18 cellular contexts compared by ENCODE assay signal in genomic region chr6:44250718-44251123, GRCh38. TPM values are rescaled to one million over a fixed set of nuclear protein-coding genes. Genes with fewer than 3 reads are reported as not detected.
DNase-seq lines count a peak whose midpoint lies in the region; ATAC-seq, FAIRE-seq and TF ChIP-seq lines count a peak whose summit lies in the region.
"Had no signal": no experiment of that assay in that cellular context is flagged by ENCODE, and none has a peak within 500 bp of the region (broad histone marks: within the 10 kb centered on the region; RNA-seq: fewer than 3 reads in every experiment).

No MANE protein-coding gene starts in this region.

- H3K27ac ChIP-seq in K562 (ENCODE audit: extremely low read depth, low read depth, low read length) = peak overlapping the region; percentile 16; the same call in 1 of the 3 replicates
- H3K27ac ChIP-seq in smooth muscle cell (ENCODE audit: low read depth) = peak overlapping the region; percentile 62
- H3K27ac ChIP-seq in mesendoderm (ENCODE audit: low read depth, low read length) = no peak overlapping the region

- BruUV-seq in K562 (replicated peaks; lab: Mats Ljungman, UMichigan) = no TSS peak

- FAIRE-seq in K562 (lab: Jason Lieb, UNC) (no peak), HTR-8/SVneo (lab: Jason Lieb, UNC) (no peak)
- FAIRE-seq: GM18507 had no signal

- no peak overlapping the region for H2BK120ac ChIP-seq in mesendoderm (ENCODE audit: low read depth, low read length)

- H3K79me1 ChIP-seq in mesendoderm (ENCODE audit: low read length) = peaks cover 17% of the 10 kb centered on the region

- H4K20me1 ChIP-seq in K562 (replicated peaks; ENCODE audit: control insufficient read depth, insufficient read depth, low read length) (peaks cover 84% of the 10 kb centered on the region), smooth muscle cell (ENCODE audit: low read depth) (peaks cover 88% of the 10 kb centered on the region)

- H3K36me3 Mint-ChIP-seq in activated naive CD4-positive, alpha-beta T cell treated with anti-CD3 and anti-CD28 coated beads for 36 hours (ENCODE audit: low read depth) = peaks cover 71% of the 10 kb centered on the region

- H3K27me3 ChIP-seq in MG63 (no peaks in the 10 kb centered on the region), K562 (ENCODE audit: control insufficient read depth in 2 of 2, insufficient read depth in 2 of 2, low read length in 2 of 2) (no peaks in the 10 kb centered on the region), smooth muscle cell (ENCODE audit: low read depth) (no peaks in the 10 kb centered on the region), mesendoderm (ENCODE audit: insufficient read depth, low read length, poor library complexity) (no peaks in the 10 kb centered on the region)

- H3K4me2 ChIP-seq in K562 (ENCODE audit: insufficient read depth, low read length) (peak overlapping the region; percentile 39), smooth muscle cell (no peak overlapping the region), mesendoderm (ENCODE audit: low read length) (no peak overlapping the region)

- 56% methylated on average over 3 of the region's 3 CpGs for WGBS in K562 (ENCODE audit: insufficient coverage, low coverage, missing lambda C conversion rate)
- WGBS in smooth muscle cell (ENCODE audit: low lambda C conversion rate) = 93% methylated on average over 3 of the region's 3 CpGs
- WGBS in mesendoderm (ENCODE audit: extremely low coverage, insufficient coverage, low lambda C conversion rate) = no CpG with 5 or more reads among the region's 3 CpGs

- no peak for DNase-seq in activated naive CD4-positive, alpha-beta T cell treated with anti-CD3 and anti-CD28 coated beads for 36 hours
- no peak for DNase-seq in activated naive CD4-positive, alpha-beta T cell treated with Interleukin-2 at 50 U/mL for 16 hours
- DNase-seq in MG63 = no peak
- DNase-seq in K562 (ENCODE audit: extremely low read depth in 1 of 4, low spot score in 3 of 4) = no peak
- no peak for DNase-seq in smooth muscle cell (lab: John Stamatoyannopoulos, UW; ENCODE audit: unreplicated experiment)
- no peak for DNase-seq in HTR-8/SVneo (ENCODE audit: insufficient read length, low spot score)
- no peak for DNase-seq in mesendoderm
- DNase-seq: H7; NCI-H1048; NCI-H2171 treated with DMSO at 0.1 percent for 48 hours; OCI-M1; posterior cingulate gyrus; stimulated activated CD8-positive, alpha-beta memory T cell treated with anti-CD3 and anti-CD28 coated beads, Interleukin-4, amount 100 ng/mL, for 48 hours had no signal

- no peak overlapping the region for H3K4ac ChIP-seq in mesendoderm (ENCODE audit: low read depth, low read length)

- H2AFZ ChIP-seq in K562 (ENCODE audit: low read depth, low read length) (no peak overlapping the region), smooth muscle cell (ENCODE audit: low read depth) (no peak overlapping the region)

- H3K36me3 ChIP-seq in MG63 = peaks cover 88% of the 10 kb centered on the region
- peaks cover 87% of the 10 kb centered on the region for H3K36me3 ChIP-seq in K562 (ENCODE audit: control insufficient read depth, insufficient read depth, low read length)
- H3K36me3 ChIP-seq in smooth muscle cell (ENCODE audit: low read depth) = peaks cover 35% of the 10 kb centered on the region
- H3K36me3 ChIP-seq in mesendoderm (ENCODE audit: control insufficient read depth, insufficient read depth, low read length) = peaks cover 45% of the 10 kb centered on the region

- ATAC-seq in K562 = no peak
- no peak for ATAC-seq in esophagus mucosa

- intact Hi-C loops in activated naive CD4-positive, alpha-beta T cell treated with anti-CD3 and anti-CD28 coated beads for 36 hours (cut with micrococcal nuclease) = no loop called here
- intact Hi-C loops in K562 (cut with micrococcal nuclease) = no loop called here

- H2BK5ac ChIP-seq in mesendoderm (ENCODE audit: low read length) = no peak overlapping the region

- no peak overlapping the region for H4K5ac ChIP-seq in mesendoderm (ENCODE audit: low read length)

- peak overlapping the region; percentile 97 for H3K27ac Mint-ChIP-seq in activated naive CD4-positive, alpha-beta T cell treated with anti-CD3 and anti-CD28 coated beads for 36 hours

- no peak overlapping the region for H2BK15ac ChIP-seq in mesendoderm (replicated peaks; ENCODE audit: low read depth)

- peak; percentile 24; the same call in 1 of the 2 replicates for TF ChIP-seq POLR2A in K562 (conservative IDR thresholded peaks at IDR 0.05)

- H3K4me1 ChIP-seq in K562 (replicated peaks in 1 of 2; ENCODE audit: control insufficient read depth in 2 of 2, insufficient read depth in 2 of 2, low read length in 2 of 2) = peaks cover 34 to 50% of the 10 kb centered on the region in 2 experiments
- H3K4me1 ChIP-seq in smooth muscle cell (ENCODE audit: low read depth) = peaks cover 22% of the 10 kb centered on the region
- peaks cover 6% of the 10 kb centered on the region for H3K4me1 ChIP-seq in mesendoderm (ENCODE audit: control insufficient read depth, low read depth, low read length)

- H3K79me2 ChIP-seq in K562 (ENCODE audit: control insufficient read depth, insufficient read depth, low read length) (peaks cover 68% of the 10 kb centered on the region), smooth muscle cell (ENCODE audit: low read depth) (peaks cover 72% of the 10 kb centered on the region), mesendoderm (ENCODE audit: control insufficient read depth, insufficient read depth, low read length) (peaks cover 53% of the 10 kb centered on the region)

- no peak overlapping the region for H3K56ac ChIP-seq in mesendoderm (ENCODE audit: low read length)

- no peak overlapping the region for H3K18ac ChIP-seq in mesendoderm (ENCODE audit: low read length)

- no peak overlapping the region for H3K23ac ChIP-seq in mesendoderm (ENCODE audit: low read length)

- no peak overlapping the region for H2AK5ac ChIP-seq in mesendoderm (ENCODE audit: low read length)

- POLR2A ChIA-PET in K562 (lab: Yijun Ruan, JAX) = interaction anchor here (0.7 to 1.9 kb wide), 10 partner anchors 8 to 154 kb away, joined by 3 to 9 read pairs (median 4); partner anchors contain the start of gene SLC29A1

- peaks cover 69% of the 10 kb centered on the region for H3K4me1 Mint-ChIP-seq in activated naive CD4-positive, alpha-beta T cell treated with anti-CD3 and anti-CD28 coated beads for 36 hours (ENCODE audit: low read depth)

- TF ChIP-seq RAD21 in K562 (CRISPR knock-in tag; conservative IDR thresholded peaks at IDR 0.05 in 1 of 2, IDR thresholded peaks at IDR 0.05 in 1 of 2) = no peak

- H3K4me3 ChIP-seq in MG63 (peak overlapping the region; percentile 3), K562 (no peak overlapping the region; the same call in 1 of the 2 replicates), smooth muscle cell (no peak overlapping the region), mesendoderm (ENCODE audit: low read length) (no peak overlapping the region)

- CTCF ChIA-PET in activated naive CD4-positive, alpha-beta T cell treated with anti-CD3 and anti-CD28 coated beads for 36 hours (lab: Charles Lee) = interaction anchor here (0.6 to 0.7 kb wide), 3 partner anchors 12 to 157 kb away, joined by 3 read pairs; no protein-coding TSS in a partner anchor
- CTCF ChIA-PET in K562 (lab: Yijun Ruan, JAX; ENCODE audit: low intra/inter-chr PET ratio) = no interaction called here

- H4K8ac ChIP-seq in mesendoderm (ENCODE audit: low read depth, low read length) = no peak overlapping the region

- H3K27me3 Mint-ChIP-seq in activated naive CD4-positive, alpha-beta T cell treated with anti-CD3 and anti-CD28 coated beads for 36 hours (ENCODE audit: low read depth) = peaks cover 4% of the 10 kb centered on the region

- no peak overlapping the region for H3K9ac ChIP-seq in K562 (ENCODE audit: insufficient read depth in 1 of 2, low read depth in 2 of 2, low read length in 2 of 2)
- H3K9ac ChIP-seq in smooth muscle cell (ENCODE audit: low read depth) = no peak overlapping the region
- no peak overlapping the region for H3K9ac ChIP-seq in mesendoderm (ENCODE audit: low read length)

- no peaks in the 10 kb centered on the region for H3K9me3 Mint-ChIP-seq in activated naive CD4-positive, alpha-beta T cell treated with anti-CD3 and anti-CD28 coated beads for 36 hours
- H3K9me3 Mint-ChIP-seq: T-helper 1 cell treated with Interleukin-12 subunit alpha and Interleukin-12 subunit beta and Interleukin-4 antibody, amounts not matched to agents 30 μg/mL and 1 μg/mL, for 36 hours had no signal

- no peaks in the 10 kb centered on the region for H3K9me3 ChIP-seq in MG63
- H3K9me3 ChIP-seq in K562 (replicated peaks; ENCODE audit: control insufficient read depth, insufficient read depth, low read depth, low read length) = no peaks in the 10 kb centered on the region
- H3K9me3 ChIP-seq in smooth muscle cell (replicated peaks; ENCODE audit: low read depth) = no peaks in the 10 kb centered on the region

- no peak for TF ChIP-seq CTCF in K562 (IDR thresholded peaks at IDR 0.05 in 2 of 3, conservative IDR thresholded peaks at IDR 0.05 in 1 of 3; ENCODE audit: insufficient read depth in 2 of 3, low read depth in 1 of 3, low read length in 3 of 3)
- no peak for TF ChIP-seq CTCF in smooth muscle cell (IDR thresholded peaks at IDR 0.05; ENCODE audit: borderline replicate concordance, insufficient read depth, poor library complexity, severe bottlenecking)

- in situ Hi-C loops in K562 (cut with MboI) = no loop called here

- H3K4me3 Mint-ChIP-seq in activated naive CD4-positive, alpha-beta T cell treated with anti-CD3 and anti-CD28 coated beads for 36 hours = peak overlapping the region; percentile 16

- TF ChIP-seq EP300 in K562 (IDR thresholded peaks at IDR 0.05; ENCODE audit: low read length) = no peak

- peaks cover 25% of the 10 kb centered on the region for H3K9me1 ChIP-seq in K562 (ENCODE audit: control insufficient read depth, insufficient read depth, low read length)

- peaks cover 57% of the 10 kb centered on the region for H3F3A ChIP-seq in smooth muscle cell (ENCODE audit: low read depth)

RNA-seq across cellular contexts. Expression of gene HSP90AB1, which starts 3.8 kb away (rescaled TPM):
- total RNA-seq in activated naive CD4-positive, alpha-beta T cell treated with anti-CD3 and anti-CD28 coated beads for 36 hours = 1,000 to 10,000 TPM; 1,951 to 2,044 TPM
- 5,432 and 5,573 TPM in 2 replicates for total RNA-seq in MG63 (2014; rRNA removed; shearing (Covaris generic); ENCODE audit: low replicate concordance)
- total RNA-seq in K562 (2011; cell fraction: chromatin; rRNA removed; ENCODE audit: low replicate concordance) = 266 and 322 TPM in 2 replicates
- total RNA-seq in K562 (2011; cell fraction: nucleolus; rRNA removed) = 268 and 275 TPM in 2 replicates
- total RNA-seq in K562 (2011; cell fraction: nucleoplasm; rRNA removed) = 328 and 337 TPM in 2 replicates
- 2,052 and 2,390 TPM in 2 replicates for total RNA-seq in K562 (2014; rRNA removed)
- total RNA-seq in K562 (2014; rRNA removed; fragmentation: Illumina TruSeq; extraction: Trizol) = 2,633 and 2,824 TPM in 2 replicates
- total RNA-seq in K562 (2015; rRNA removed; fragmentation: Illumina TruSeq; extraction: Trizol) = 2,220 and 2,262 TPM in 2 replicates
- 2,162 and 2,174 TPM in 2 replicates for total RNA-seq in K562 (2021)
- 2,356 and 2,496 TPM in 2 replicates for polyA plus RNA-seq in K562 (2011; rRNA removed)
- 1,126 and 1,804 TPM in 2 replicates for polyA plus RNA-seq in K562 (2011; cell fraction: cytosol; rRNA removed)
- 568 and 703 TPM in 2 replicates for polyA plus RNA-seq in K562 (2011; cell fraction: nucleus; rRNA removed)
- 1,146 and 2,065 TPM in 2 replicates for polyA plus RNA-seq in K562 (2012)
- polyA plus RNA-seq in K562 (2014; fragmentation: Illumina TruSeq; extraction: Trizol) = 3,149 and 3,358 TPM in 2 replicates
- 1,000 to 10,000 TPM; 1,975 to 2,865 TPM for polyA plus RNA-seq in K562 (2014; fragmentation: Nextera tagmentation; extraction: Ambion mirVana)
- 1,691 and 1,780 TPM in 2 replicates for polyA plus RNA-seq in K562 (2014; rRNA removed)
- 2,497 and 2,549 TPM in 2 replicates for polyA minus RNA-seq in K562 (2011; rRNA and poly(A)+ RNA removed)
- 1,081 and 1,374 TPM in 2 replicates for polyA minus RNA-seq in K562 (2011; cell fraction: cytosol; rRNA and poly(A)+ RNA removed)
- 111 and 287 TPM in 2 replicates for polyA minus RNA-seq in K562 (2011; cell fraction: nucleus; rRNA and poly(A)+ RNA removed)
- total RNA-seq in smooth muscle cell = 736 and 781 TPM in 2 replicates
- polyA plus RNA-seq in smooth muscle cell = 408 TPM in 2 replicates
- total RNA-seq in esophagus mucosa = 412 TPM
- polyA plus RNA-seq in mesendoderm (2013, experiment 1 of 2) = 2,015 TPM
- 2,012 TPM for polyA plus RNA-seq in mesendoderm (2013, experiment 2 of 2)

RNA-seq across cellular contexts. Expression of gene SLC35B2, which starts 6.6 kb away (rescaled TPM):
- 1 to 10 TPM; 7.2 to 7.3 TPM for total RNA-seq in activated naive CD4-positive, alpha-beta T cell treated with anti-CD3 and anti-CD28 coated beads for 36 hours
- total RNA-seq in MG63 (2014; rRNA removed; shearing (Covaris generic); ENCODE audit: low replicate concordance) = 386 and 631 TPM in 2 replicates
- 26.7 and 95.0 TPM in 2 replicates for total RNA-seq in K562 (2011; cell fraction: chromatin; rRNA removed; ENCODE audit: low replicate concordance)
- total RNA-seq in K562 (2011; cell fraction: nucleolus; rRNA removed) = 138 and 143 TPM in 2 replicates
- 89.1 and 89.6 TPM in 2 replicates for total RNA-seq in K562 (2011; cell fraction: nucleoplasm; rRNA removed)
- 43.6 and 59.3 TPM in 2 replicates for total RNA-seq in K562 (2014; rRNA removed)
- total RNA-seq in K562 (2014; rRNA removed; fragmentation: Illumina TruSeq; extraction: Trizol) = 31.1 and 38.8 TPM in 2 replicates
- total RNA-seq in K562 (2015; rRNA removed; fragmentation: Illumina TruSeq; extraction: Trizol) = 46.0 and 47.1 TPM in 2 replicates
- 53.1 and 54.3 TPM in 2 replicates for total RNA-seq in K562 (2021)
- 50.8 and 53.9 TPM in 2 replicates for polyA plus RNA-seq in K562 (2011; rRNA removed)
- polyA plus RNA-seq in K562 (2011; cell fraction: cytosol; rRNA removed) = 78.9 and 125 TPM in 2 replicates
- 67.9 and 76.7 TPM in 2 replicates for polyA plus RNA-seq in K562 (2011; cell fraction: nucleus; rRNA removed)
- polyA plus RNA-seq in K562 (2012) = 57.9 and 70.2 TPM in 2 replicates
- polyA plus RNA-seq in K562 (2014; fragmentation: Illumina TruSeq; extraction: Trizol) = 57.6 and 58.9 TPM in 2 replicates
- polyA plus RNA-seq in K562 (2014; fragmentation: Nextera tagmentation; extraction: Ambion mirVana) = 10 to 100 TPM; 14.5 to 19.2 TPM
- 59.1 and 61.8 TPM in 2 replicates for polyA plus RNA-seq in K562 (2014; rRNA removed)
- 23.7 and 34.2 TPM in 2 replicates for polyA minus RNA-seq in K562 (2011; rRNA and poly(A)+ RNA removed)
- 21.6 and 21.9 TPM in 2 replicates for polyA minus RNA-seq in K562 (2011; cell fraction: cytosol; rRNA and poly(A)+ RNA removed)
- polyA minus RNA-seq in K562 (2011; cell fraction: nucleus; rRNA and poly(A)+ RNA removed) = 19.0 and 20.8 TPM in 2 replicates
- 68.6 and 78.0 TPM in 2 replicates for total RNA-seq in smooth muscle cell
- polyA plus RNA-seq in smooth muscle cell = 112 and 117 TPM in 2 replicates
- total RNA-seq in esophagus mucosa = 15.7 TPM
- polyA plus RNA-seq in mesendoderm (2013, experiment 1 of 2) = 18.8 TPM
- polyA plus RNA-seq in mesendoderm (2013, experiment 2 of 2) = 16.7 TPM

RNA-seq across cellular contexts. Expression of gene NFKBIE, which starts 14.6 kb away (rescaled TPM):
- 1 to 10 TPM; 9.1 to 9.6 TPM for total RNA-seq in activated naive CD4-positive, alpha-beta T cell treated with anti-CD3 and anti-CD28 coated beads for 36 hours
- 24.4 and 35.2 TPM in 2 replicates for total RNA-seq in MG63 (2014; rRNA removed; shearing (Covaris generic); ENCODE audit: low replicate concordance)
- total RNA-seq in K562 (2011; cell fraction: chromatin; rRNA removed; ENCODE audit: low replicate concordance) = 10.6 and 17.8 TPM in 2 replicates
- total RNA-seq in K562 (2011; cell fraction: nucleolus; rRNA removed) = 11.2 and 14.0 TPM in 2 replicates
- 7.4 and 8.2 TPM in 2 replicates for total RNA-seq in K562 (2011; cell fraction: nucleoplasm; rRNA removed)
- 15.7 TPM in 2 replicates for total RNA-seq in K562 (2014; rRNA removed)
- total RNA-seq in K562 (2014; rRNA removed; fragmentation: Illumina TruSeq; extraction: Trizol) = 11.6 and 11.7 TPM in 2 replicates
- 14.2 and 14.6 TPM in 2 replicates for total RNA-seq in K562 (2015; rRNA removed; fragmentation: Illumina TruSeq; extraction: Trizol)
- 14.0 and 16.4 TPM in 2 replicates for total RNA-seq in K562 (2021)
- polyA plus RNA-seq in K562 (2011; rRNA removed) = 11.9 and 12.3 TPM in 2 replicates
- polyA plus RNA-seq in K562 (2011; cell fraction: cytosol; rRNA removed) = 10.4 and 28.2 TPM in 2 replicates
- 9.7 and 14.7 TPM in 2 replicates for polyA plus RNA-seq in K562 (2011; cell fraction: nucleus; rRNA removed)
- polyA plus RNA-seq in K562 (2012) = 11.2 and 13.6 TPM in 2 replicates
- 10.0 and 12.3 TPM in 2 replicates for polyA plus RNA-seq in K562 (2014; fragmentation: Illumina TruSeq; extraction: Trizol)
- 1 to 10 TPM; 2.1 to 2.9 TPM for polyA plus RNA-seq in K562 (2014; fragmentation: Nextera tagmentation; extraction: Ambion mirVana)
- 10.2 and 11.6 TPM in 2 replicates for polyA plus RNA-seq in K562 (2014; rRNA removed)
- polyA minus RNA-seq in K562 (2011; rRNA and poly(A)+ RNA removed) = 8.3 and 9.5 TPM in 2 replicates
- 9.4 and 10.1 TPM in 2 replicates for polyA minus RNA-seq in K562 (2011; cell fraction: cytosol; rRNA and poly(A)+ RNA removed)
- polyA minus RNA-seq in K562 (2011; cell fraction: nucleus; rRNA and poly(A)+ RNA removed) = 12.0 and 12.9 TPM in 2 replicates
- 7.0 and 11.4 TPM in 2 replicates for total RNA-seq in smooth muscle cell
- 11.3 and 12.3 TPM in 2 replicates for polyA plus RNA-seq in smooth muscle cell
- total RNA-seq in esophagus mucosa = 2.8 TPM
- polyA plus RNA-seq in mesendoderm (2013, experiment 1 of 2) = 4.8 TPM
- 5.4 TPM for polyA plus RNA-seq in mesendoderm (2013, experiment 2 of 2)

RNA-seq across cellular contexts. Expression of gene TMEM151B, which starts 19.5 kb away (rescaled TPM):
- not detected for total RNA-seq in activated naive CD4-positive, alpha-beta T cell treated with anti-CD3 and anti-CD28 coated beads for 36 hours
- total RNA-seq in MG63 (2014; rRNA removed; shearing (Covaris generic); ENCODE audit: low replicate concordance) = 0.20 TPM in 1 of 2 replicates, not detected in the other
- 0.30 TPM in 1 of 2 replicates, not detected in the other for total RNA-seq in K562 (2011; cell fraction: chromatin; rRNA removed; ENCODE audit: low replicate concordance)
- total RNA-seq in K562 (2011; cell fraction: nucleolus; rRNA removed) = under 0.01 and 0.26 TPM in 2 replicates
- not detected in 2 replicates for total RNA-seq in K562 (2011; cell fraction: nucleoplasm; rRNA removed)
- not detected in 2 replicates for total RNA-seq in K562 (2014; rRNA removed)
- not detected in 2 replicates for total RNA-seq in K562 (2014; rRNA removed; fragmentation: Illumina TruSeq; extraction: Trizol)
- not detected in 2 replicates for total RNA-seq in K562 (2015; rRNA removed; fragmentation: Illumina TruSeq; extraction: Trizol)
- not detected in 2 replicates for total RNA-seq in K562 (2021)
- not detected in 2 replicates for polyA plus RNA-seq in K562 (2011; rRNA removed)
- polyA plus RNA-seq in K562 (2011; cell fraction: cytosol; rRNA removed) = 0.01 TPM in 1 of 2 replicates, not detected in the other
- 0.04 TPM in 1 of 2 replicates, not detected in the other for polyA plus RNA-seq in K562 (2011; cell fraction: nucleus; rRNA removed)
- 0.34 and 0.36 TPM in 2 replicates for polyA plus RNA-seq in K562 (2012)
- polyA plus RNA-seq in K562 (2014; fragmentation: Illumina TruSeq; extraction: Trizol) = not detected in 2 replicates
- not detected for polyA plus RNA-seq in K562 (2014; fragmentation: Nextera tagmentation; extraction: Ambion mirVana)
- polyA plus RNA-seq in K562 (2014; rRNA removed) = not detected in 2 replicates
- polyA minus RNA-seq in K562 (2011; rRNA and poly(A)+ RNA removed) = 0.09 TPM in 1 of 2 replicates, not detected in the other
- polyA minus RNA-seq in K562 (2011; cell fraction: cytosol; rRNA and poly(A)+ RNA removed) = not detected in 2 replicates
- not detected in 2 replicates for polyA minus RNA-seq in K562 (2011; cell fraction: nucleus; rRNA and poly(A)+ RNA removed)
- 0.04 TPM in 1 of 2 replicates, not detected in the other for total RNA-seq in smooth muscle cell
- polyA plus RNA-seq in smooth muscle cell = not detected in 2 replicates
- not detected for total RNA-seq in esophagus mucosa
- polyA plus RNA-seq in mesendoderm (2013, experiment 1 of 2) = 1.6 TPM
- polyA plus RNA-seq in mesendoderm (2013, experiment 2 of 2) = 1.6 TPM
- total RNA-seq: dermis microvascular lymphatic vessel endothelial cell, mesenteric fat pad had no signal

RNA-seq across cellular contexts. Expression of gene SLC29A1, which starts 27.3 kb away (rescaled TPM):
- 10 to 100 TPM; 32.7 to 33.4 TPM for total RNA-seq in activated naive CD4-positive, alpha-beta T cell treated with anti-CD3 and anti-CD28 coated beads for 36 hours
- total RNA-seq in MG63 (2014; rRNA removed; shearing (Covaris generic); ENCODE audit: low replicate concordance) = 118 and 130 TPM in 2 replicates
- 171 and 379 TPM in 2 replicates for total RNA-seq in K562 (2011; cell fraction: chromatin; rRNA removed; ENCODE audit: low replicate concordance)
- 331 and 348 TPM in 2 replicates for total RNA-seq in K562 (2011; cell fraction: nucleolus; rRNA removed)
- 305 and 360 TPM in 2 replicates for total RNA-seq in K562 (2011; cell fraction: nucleoplasm; rRNA removed)
- total RNA-seq in K562 (2014; rRNA removed) (57.7 and 89.5 TPM in 2 replicates), K562 (2014; rRNA removed; fragmentation: Illumina TruSeq; extraction: Trizol) (32.8 and 35.3 TPM in 2 replicates), K562 (2015; rRNA removed; fragmentation: Illumina TruSeq; extraction: Trizol) (43.2 and 44.3 TPM in 2 replicates), K562 (2021) (103 and 107 TPM in 2 replicates), smooth muscle cell (7.3 and 8.0 TPM in 2 replicates), esophagus mucosa (12.8 TPM)
- polyA plus RNA-seq in K562 (2011; rRNA removed) (148 and 204 TPM in 2 replicates), K562 (2014; fragmentation: Illumina TruSeq; extraction: Trizol) (136 and 170 TPM in 2 replicates), K562 (2014; fragmentation: Nextera tagmentation; extraction: Ambion mirVana) (10 to 100 TPM; 18.9 to 42.0 TPM), K562 (2014; rRNA removed) (140 and 147 TPM in 2 replicates), smooth muscle cell (7.4 and 8.1 TPM in 2 replicates)
- polyA plus RNA-seq in K562 (2011; cell fraction: cytosol; rRNA removed) = 291 and 372 TPM in 2 replicates
- 496 and 544 TPM in 2 replicates for polyA plus RNA-seq in K562 (2011; cell fraction: nucleus; rRNA removed)
- polyA plus RNA-seq in K562 (2012) = 90.3 and 112 TPM in 2 replicates
- polyA minus RNA-seq in K562 (2011; rRNA and poly(A)+ RNA removed) = 119 and 153 TPM in 2 replicates
- 67.5 and 84.3 TPM in 2 replicates for polyA minus RNA-seq in K562 (2011; cell fraction: cytosol; rRNA and poly(A)+ RNA removed)
- 71.0 and 95.0 TPM in 2 replicates for polyA minus RNA-seq in K562 (2011; cell fraction: nucleus; rRNA and poly(A)+ RNA removed)
- polyA plus RNA-seq in mesendoderm (2013, experiment 1 of 2) = 76.7 TPM
- 79.0 TPM for polyA plus RNA-seq in mesendoderm (2013, experiment 2 of 2)
